20 cellular contexts compared by ENCODE assay signal in genomic region chr2:33121925-33122324, GRCh38.
DNase-seq lines count a peak whose midpoint lies in the region; ATAC-seq, FAIRE-seq and TF ChIP-seq lines count a peak whose summit lies in the region.
"Had no signal": no experiment of that assay in that cellular context is flagged by ENCODE, and none has a peak within 500 bp of the region (broad histone marks: within the 10 kb centered on the region; RNA-seq: fewer than 3 reads in every experiment).

No MANE protein-coding gene starts in this region.

- in situ Hi-C loops in IMR-90 (cut with MboI; ENCODE audit: low sequenced_read_pairs): no loop called here
- in situ Hi-C loops in K562 (cut with MboI): no loop called here

- no peaks in the 10 kb centered on the region for H3K27me3 Mint-ChIP-seq in nephron progenitor cell (ENCODE audit: low read depth, poor library complexity)

- no peak overlapping the region for H3K4me3 Mint-ChIP-seq in nephron progenitor cell
- H3K4me3 Mint-ChIP-seq: CD4-positive, alpha-beta memory T cell; GM23338; HFFc6 had no signal

- H3K79me1 ChIP-seq in IMR-90 (ENCODE audit: low read depth in 1 of 2, low read length in 2 of 2): peaks cover 22 to 32% of the 10 kb centered on the region in 2 experiments

- no peak overlapping the region for H3K27ac ChIP-seq in IMR-90 (ENCODE audit: insufficient read depth, low read length)
- no peak overlapping the region for H3K27ac ChIP-seq in K562 (ENCODE audit: extremely low read depth, low read depth, low read length)

- H4K20me1 ChIP-seq in IMR-90 (ENCODE audit: insufficient read depth, low read length): no peaks in the 10 kb centered on the region
- no peaks in the 10 kb centered on the region for H4K20me1 ChIP-seq in Loucy (ENCODE audit: insufficient read depth, low read length, poor library complexity, severe bottlenecking)
- no peaks in the 10 kb centered on the region for H4K20me1 ChIP-seq in K562 (replicated peaks; ENCODE audit: control insufficient read depth, insufficient read depth, low read length)

- peaks cover 3% of the 10 kb centered on the region; the same call in 1 of the 2 replicates for H3K36me3 ChIP-seq in IMR-90 (ENCODE audit: control insufficient read depth, insufficient read depth, low read length)
- H3K36me3 ChIP-seq in Loucy (ENCODE audit: insufficient read depth, low read length): no peaks in the 10 kb centered on the region
- H3K36me3 ChIP-seq in K562 (ENCODE audit: control insufficient read depth, insufficient read depth, low read length): no peaks in the 10 kb centered on the region
- H3K36me3 ChIP-seq: HAP-1 had no signal

- intact Hi-C loops in IMR-90 (cut with micrococcal nuclease): no loop called here
- intact Hi-C loops in K562 (cut with micrococcal nuclease): loop anchor here (1.0 kb wide), 1 partner anchor 14 kb away; no protein-coding TSS in a partner anchor

- POLR2A ChIA-PET in IMR-90 (lab: Charles Lee; ENCODE audit: unreplicated experiment) (no interaction called here), K562 (lab: Yijun Ruan, JAX) (interaction anchor here (1.1 to 2.1 kb wide), 2 partner anchors 13 to 20 kb away, joined by 3 to 7 read pairs; no protein-coding TSS in a partner anchor)

- H3K14ac ChIP-seq in IMR-90 (replicated peaks; ENCODE audit: low read depth, low read length): no peak overlapping the region

- ATAC-seq in IMR-90 (ENCODE audit: low read depth): no peak
- 0 out of 3 replicates have a peak, but pooled peaks have one; percentile 21 for ATAC-seq in K562
- ATAC-seq: GM23338 had no signal

- H3K56ac ChIP-seq in IMR-90 (ENCODE audit: extremely low read depth, insufficient read depth, low read length): no peak overlapping the region

- no peak overlapping the region for H2BK120ac ChIP-seq in IMR-90 (ENCODE audit: low read depth, low read length)

- dilution Hi-C loops in IMR-90 (cut with HindIII; ENCODE audit: low sequenced_read_pairs, unreplicated experiment): no loop called here

- TF ChIP-seq EP300 in K562 (IDR thresholded peaks at IDR 0.05; ENCODE audit: low read length): no peak

- CTCF ChIA-PET in IMR-90 (lab: Yijun Ruan, JAX) (interaction anchor here (0.5 kb wide), 1 partner anchor 180 kb away, joined by 5 read pairs; no protein-coding TSS in a partner anchor), K562 (lab: Yijun Ruan, JAX; ENCODE audit: low intra/inter-chr PET ratio) (no interaction called here)

- TF ChIP-seq RAD21 in IMR-90 (IDR thresholded peaks at IDR 0.05; ENCODE audit: low read length) (no peak), K562 (CRISPR knock-in tag; conservative IDR thresholded peaks at IDR 0.05 in 1 of 2, IDR thresholded peaks at IDR 0.05 in 1 of 2) (no peak)

- DNase-seq in IMR-90 (no peak), K562 (ENCODE audit: extremely low read depth in 1 of 4, low spot score in 3 of 4) (peak in 2 of 4 experiments; percentile 23 to 33), nephron progenitor cell (no peak), globus pallidus (ENCODE audit: low spot score) (no peak)
- DNase-seq in activated CD4-positive, alpha-beta T cell treated with anti-CD3 and anti-CD28 coated beads, Interleukin-2, amount 50 U/mL, for 48 hours: no peak
- no peak for DNase-seq in activated CD4-positive, alpha-beta T cell treated with anti-CD3 and anti-CD28 coated beads, Interleukin-2, amount 50 U/mL, for 4 hours
- DNase-seq: C1 segment of cervical spinal cord; Calu3; CD4-positive, alpha-beta memory T cell; COR-L47; DMS53; DMS79 treated with DMSO at 0.1 percent for 48 hours; GF-D8; HFFc6 had no signal

- no peak overlapping the region for H4K91ac ChIP-seq in IMR-90 (ENCODE audit: insufficient read depth, low read depth, low read length)

- H3F3A ChIP-seq in Loucy (ENCODE audit: low read depth): peaks cover 7% of the 10 kb centered on the region; the same call in 1 of the 2 replicates

- no peak overlapping the region for H3K4ac ChIP-seq in IMR-90 (ENCODE audit: low read depth, low read length)

- H3K4me3 ChIP-seq in IMR-90 (ENCODE audit: insufficient read depth, low read depth, low read length) (no peak overlapping the region), Loucy (ENCODE audit: low read length, poor library complexity, severe bottlenecking) (peak overlapping the region; percentile 50), K562 (no peak overlapping the region)
- H3K4me3 ChIP-seq: GM23338, HAP-1 had no signal

- H3K18ac ChIP-seq in IMR-90 (ENCODE audit: low read depth, low read length): no peak overlapping the region

- H3K4me2 ChIP-seq in IMR-90 (ENCODE audit: low read depth, low read length) (no peak overlapping the region), Loucy (ENCODE audit: low read depth, low read length, poor library complexity, severe bottlenecking) (peak overlapping the region; percentile 49), K562 (ENCODE audit: insufficient read depth, low read length) (peak overlapping the region; percentile 5; the same call in 1 of the 2 replicates)
- H3K4me2 ChIP-seq: GM23338 had no signal

- H2AK9ac ChIP-seq in IMR-90 (replicated peaks; ENCODE audit: low read depth, low read length, poor library complexity): no peak overlapping the region

- H2BK20ac ChIP-seq in IMR-90 (ENCODE audit: low read depth, low read length): no peak overlapping the region

- no peak overlapping the region for H4K5ac ChIP-seq in IMR-90 (ENCODE audit: low read depth, low read length)

- no peak overlapping the region for H2AFZ ChIP-seq in IMR-90 (replicated peaks; ENCODE audit: low read length, poor library complexity)
- H2AFZ ChIP-seq in Loucy (ENCODE audit: low read length): no peak overlapping the region
- H2AFZ ChIP-seq in K562 (ENCODE audit: low read depth, low read length): no peak overlapping the region
- H2AFZ ChIP-seq: GM23338 had no signal

- H3K9me1 ChIP-seq in IMR-90 (ENCODE audit: insufficient read depth, low read length) (peaks cover 7% of the 10 kb centered on the region; the same call in 1 of the 2 replicates), K562 (ENCODE audit: control insufficient read depth, insufficient read depth, low read length) (no peaks in the 10 kb centered on the region)

- H3K9ac ChIP-seq in IMR-90 (ENCODE audit: low read depth, low read length) (no peak overlapping the region), Loucy (ENCODE audit: low read depth, low read length, poor library complexity, severe bottlenecking) (peak overlapping the region; percentile 63), K562 (ENCODE audit: insufficient read depth in 1 of 2, low read depth in 2 of 2, low read length in 2 of 2) (no peak overlapping the region)

- FAIRE-seq in K562 (lab: Jason Lieb, UNC): no peak
- FAIRE-seq: GM12891, GM18507, H54 had no signal

- H3K27me3 ChIP-seq in IMR-90 (ENCODE audit: control insufficient read depth, insufficient read depth, low read length) (no peaks in the 10 kb centered on the region), Loucy (ENCODE audit: insufficient read depth, low read length, poor library complexity, severe bottlenecking) (no peaks in the 10 kb centered on the region), K562 (ENCODE audit: control insufficient read depth in 2 of 2, insufficient read depth in 2 of 2, low read length in 2 of 2) (no peaks in the 10 kb centered on the region)

- no peaks in the 10 kb centered on the region for H3K9me3 ChIP-seq in IMR-90 (ENCODE audit: control insufficient read depth, insufficient read depth, low read length)
- no peaks in the 10 kb centered on the region for H3K9me3 ChIP-seq in Loucy (ENCODE audit: insufficient read depth, low read depth, low read length)
- H3K9me3 ChIP-seq in K562 (replicated peaks; ENCODE audit: control insufficient read depth, insufficient read depth, low read depth, low read length): no peaks in the 10 kb centered on the region
- H3K9me3 ChIP-seq: HAP-1 had no signal

- peaks cover 9% of the 10 kb centered on the region for H3K4me1 Mint-ChIP-seq in nephron progenitor cell
- H3K4me1 Mint-ChIP-seq: CD4-positive, alpha-beta memory T cell; GM23338 had no signal

- no peak overlapping the region for H2BK5ac ChIP-seq in IMR-90 (ENCODE audit: low read depth, low read length, poor library complexity, severe bottlenecking)

- TF ChIP-seq CTCF in IMR-90 (conservative IDR thresholded peaks at IDR 0.05; ENCODE audit: low read depth, low read length): no peak
- no peak for TF ChIP-seq CTCF in Loucy (conservative IDR thresholded peaks at IDR 0.05; ENCODE audit: low read length)
- no peak for TF ChIP-seq CTCF in K562 (IDR thresholded peaks at IDR 0.05 in 2 of 3, conservative IDR thresholded peaks at IDR 0.05 in 1 of 3; ENCODE audit: insufficient read depth in 2 of 3, low read depth in 1 of 3, low read length in 3 of 3)
- TF ChIP-seq CTCF in nephron progenitor cell (IDR thresholded peaks at IDR 0.05): no peak

- H2AK5ac ChIP-seq in IMR-90 (ENCODE audit: low read depth, low read length): peak overlapping the region; percentile 34; the same call in 1 of the 2 replicates

- H3K79me2 ChIP-seq in Loucy (ENCODE audit: insufficient read depth, low read length) (no peaks in the 10 kb centered on the region), K562 (ENCODE audit: control insufficient read depth, insufficient read depth, low read length) (no peaks in the 10 kb centered on the region)

- no peak overlapping the region for H4K8ac ChIP-seq in IMR-90 (ENCODE audit: low read depth in 2 of 2, low read length in 2 of 2)

- no peak overlapping the region for H3K23ac ChIP-seq in IMR-90 (ENCODE audit: low read depth, low read length)

- peaks cover 53% of the 10 kb centered on the region for H3K36me3 Mint-ChIP-seq in nephron progenitor cell (ENCODE audit: low read depth)
- H3K36me3 Mint-ChIP-seq: CD4-positive, alpha-beta memory T cell had no signal

- no peak for TF ChIP-seq POLR2A in IMR-90 (IDR thresholded peaks at IDR 0.05; ENCODE audit: low read depth, low read length)
- TF ChIP-seq POLR2A in K562 (conservative IDR thresholded peaks at IDR 0.05): no peak

- peak overlapping the region; percentile 64 for H3K27ac Mint-ChIP-seq in nephron progenitor cell
- H3K27ac Mint-ChIP-seq: CD4-positive, alpha-beta memory T cell; GM23338; HFFc6 had no signal

- no peaks in the 10 kb centered on the region for H3K9me2 ChIP-seq in Loucy (replicated peaks; ENCODE audit: low read depth, low read length)

- no CpG with 5 or more reads among the region's 10 CpGs for whole genome bisulfite sequencing in IMR-90 (ENCODE audit: extremely low coverage in 2 of 2, insufficient read length in 1 of 2), 2 experiments
- WGBS in K562 (ENCODE audit: insufficient coverage, low coverage, missing lambda C conversion rate): 41% methylated on average over 10 of the region's 10 CpGs

- peaks cover 20% of the 10 kb centered on the region for H3K9me3 Mint-ChIP-seq in nephron progenitor cell
- H3K9me3 Mint-ChIP-seq: GM23338, HFFc6 had no signal

- BruUV-seq in IMR-90 (replicated peaks; lab: Mats Ljungman, UMichigan) (no TSS peak), K562 (replicated peaks; lab: Mats Ljungman, UMichigan) (no TSS peak)

- H3K4me1 ChIP-seq in IMR-90 (ENCODE audit: control insufficient read depth, insufficient read depth, low read length) (peaks cover 6% of the 10 kb centered on the region), Loucy (ENCODE audit: insufficient read depth, low read length, poor library complexity, severe bottlenecking) (peaks cover 42% of the 10 kb centered on the region), K562 (replicated peaks in 1 of 2; ENCODE audit: control insufficient read depth in 2 of 2, insufficient read depth in 2 of 2, low read length in 2 of 2) (peaks cover 0 to 23% of the 10 kb centered on the region in 2 experiments; a peak in 3 of 5 replicates)
- H3K4me1 ChIP-seq: HAP-1 had no signal

- H2BK15ac ChIP-seq in IMR-90 (ENCODE audit: low read depth, low read length): no peak overlapping the region
